18 cellular contexts compared by ENCODE assay signal in genomic region chr3:179927191-179927590, GRCh38.
DNase-seq lines count a peak whose midpoint lies in the region; ATAC-seq, FAIRE-seq and TF ChIP-seq lines count a peak whose summit lies in the region.
"Had no signal": no experiment of that assay in that cellular context is flagged by ENCODE, and none has a peak within 500 bp of the region (broad histone marks: within the 10 kb centered on the region; RNA-seq: fewer than 3 reads in every experiment).

No MANE protein-coding gene starts in this region.

- no peaks in the 10 kb centered on the region for H3K36me3 Mint-ChIP-seq in glutamatergic neuron (ENCODE audit: unreplicated experiment)
- H3K36me3 Mint-ChIP-seq in activated CD8-positive, alpha-beta memory T cell treated with anti-CD3 and anti-CD28 coated beads, Interleukin-2, amount 10 ng/mL, durations not matched to agents 7 days and 5 days, result no peaks in the 10 kb centered on the region
- H3K36me3 Mint-ChIP-seq: CD8-positive, alpha-beta memory T cell had no signal

- peaks cover 1% of the 10 kb centered on the region for H3K27me3 Mint-ChIP-seq in glutamatergic neuron (ENCODE audit: unreplicated experiment)
- H3K27me3 Mint-ChIP-seq in activated CD8-positive, alpha-beta memory T cell treated with anti-CD3 and anti-CD28 coated beads, Interleukin-2, amount 10 ng/mL, durations not matched to agents 7 days and 5 days, result peaks cover 40% of the 10 kb centered on the region

- H3K9ac ChIP-seq in HepG2 (ENCODE audit: insufficient read depth, low read depth, low read length) (no peak overlapping the region), OCI-LY3 (ENCODE audit: low read length) (no peak overlapping the region)
- H3K9ac ChIP-seq: BLaER1 had no signal

- H3K4me3 Mint-ChIP-seq in glutamatergic neuron (ENCODE audit: unreplicated experiment), result no peak overlapping the region
- no peak overlapping the region for H3K4me3 Mint-ChIP-seq in activated CD8-positive, alpha-beta memory T cell treated with anti-CD3 and anti-CD28 coated beads, Interleukin-2, amount 10 ng/mL, durations not matched to agents 7 days and 5 days
- H3K4me3 Mint-ChIP-seq: CD8-positive, alpha-beta memory T cell had no signal

- FAIRE-seq in HepG2 (lab: Jason Lieb, UNC), result no peak

- TF ChIP-seq POLR2A in HepG2 (IDR thresholded peaks at IDR 0.05; ENCODE audit: insufficient read depth in 1 of 2, low read depth in 2 of 2, low read length in 2 of 2), result no peak
- TF ChIP-seq POLR2A in right lobe of liver (IDR thresholded peaks at IDR 0.05), result no peak

- TF ChIP-seq RAD21 in HepG2 (CRISPR knock-in tag; IDR thresholded peaks at IDR 0.05), result no peak

- H3K36me3 ChIP-seq in HepG2 (replicated peaks in 1 of 2; ENCODE audit: control insufficient read depth in 1 of 2, insufficient read depth in 2 of 2, low read length in 2 of 2) (no peaks in the 10 kb centered on the region), right lobe of liver (no peaks in the 10 kb centered on the region), OCI-LY3 (replicated peaks; ENCODE audit: low read depth, low read length) (no peaks in the 10 kb centered on the region)
- H3K36me3 ChIP-seq: BLaER1 had no signal

- H3K79me2 ChIP-seq in HepG2 (ENCODE audit: insufficient read depth, low read length) (no peaks in the 10 kb centered on the region), OCI-LY3 (ENCODE audit: low read length) (no peaks in the 10 kb centered on the region)

- H3K4me1 ChIP-seq in HepG2 (ENCODE audit: insufficient read depth, low read length) (no peaks in the 10 kb centered on the region), right lobe of liver (no peaks in the 10 kb centered on the region), OCI-LY3 (ENCODE audit: low read length) (peaks cover 9% of the 10 kb centered on the region)

- intact Hi-C loops in HepG2 (cut with micrococcal nuclease; ENCODE audit: unreplicated experiment), result loop anchor here (10.0 kb wide), 1 partner anchor 158 kb away; no protein-coding TSS in a partner anchor
- intact Hi-C loops in right lobe of liver (cut with DNase I), result no loop called here

- H3K4me2 ChIP-seq in HepG2 (ENCODE audit: low read depth, low read length), result no peak overlapping the region
- H3K4me2 ChIP-seq in OCI-LY3 (ENCODE audit: low read length), result no peak overlapping the region
- H3K4me2 ChIP-seq: BLaER1 had no signal

- TF ChIP-seq CTCF in HepG2 (CRISPR knock-in tag; IDR thresholded peaks at IDR 0.05) (no peak), right lobe of liver (IDR thresholded peaks at IDR 0.05) (no peak), OCI-LY3 (IDR thresholded peaks at IDR 0.05; ENCODE audit: low read depth, low read length) (no peak), glutamatergic neuron (IDR thresholded peaks at IDR 0.05; ENCODE audit: partially characterized antibody, unreplicated experiment) (no peak)

- no peak for TF ChIP-seq EP300 in HepG2 (IDR thresholded peaks at IDR 0.05; ENCODE audit: low read depth in 2 of 2, low read length in 2 of 2)
- no peak for TF ChIP-seq EP300 in HepG2 (CRISPR knock-in tag; IDR thresholded peaks at IDR 0.05; ENCODE audit: borderline replicate concordance)

- ATAC-seq in HepG2, result peak; percentile 74
- no peak for ATAC-seq in right lobe of liver
- no peak for ATAC-seq in left lobe of liver
- no peak for ATAC-seq in activated CD8-positive, alpha-beta memory T cell treated with anti-CD3 and anti-CD28 coated beads, Interleukin-2, amount 10 ng/mL, durations not matched to agents 7 days and 5 days
- ATAC-seq: Panc1 had no signal

- WGBS in HepG2 (ENCODE audit: low lambda C conversion rate), result 3% methylated on average over 3 of the region's 3 CpGs
- 26% methylated on average over 3 of the region's 3 CpGs for WGBS in right lobe of liver (ENCODE audit: insufficient coverage, low coverage, low lambda C conversion rate, missing lambda C conversion rate)

- no peaks in the 10 kb centered on the region for H3K9me3 Mint-ChIP-seq in glutamatergic neuron (ENCODE audit: unreplicated experiment)
- H3K9me3 Mint-ChIP-seq in activated CD8-positive, alpha-beta memory T cell treated with anti-CD3 and anti-CD28 coated beads, Interleukin-2, amount 10 ng/mL, durations not matched to agents 7 days and 5 days (ENCODE audit: low read depth), result no peaks in the 10 kb centered on the region
- H3K9me3 Mint-ChIP-seq: CD8-positive, alpha-beta memory T cell had no signal

- CTCF ChIA-PET in HepG2 (lab: Yijun Ruan, JAX; ENCODE audit: low intra/inter-chr PET ratio, low total read pairs), result no interaction called here
- CTCF ChIA-PET in activated CD8-positive, alpha-beta memory T cell treated with anti-CD3 and anti-CD28 coated beads, Interleukin-2, amount 10 ng/mL, durations not matched to agents 7 days and 5 days (lab: Charles Lee), result no interaction called here

- DNase-seq in HepG2 (ENCODE audit: low spot score) (no peak), right lobe of liver (no peak), glutamatergic neuron (no peak), substantia nigra (lab: John Stamatoyannopoulos, UW) (no peak), epidermal melanocyte (ENCODE audit: insufficient read length, low spot score) (no peak), left lobe of liver (ENCODE audit: low spot score) (no peak)
- DNase-seq in activated CD8-positive, alpha-beta memory T cell treated with anti-CD3 and anti-CD28 coated beads, Interleukin-2, amount 10 ng/mL, durations not matched to agents 7 days and 5 days, result no peak
- DNase-seq: 8988T; CD8-positive, alpha-beta memory T cell; DMS79; Kasumi-1; NCI-H1105 treated with DMSO at 0.1 percent for 48 hours; NCI-H1694 treated with DMSO at 0.1 percent for 48 hours; NCI-H345; NCI-H526 had no signal

- no peaks in the 10 kb centered on the region for H4K20me1 ChIP-seq in HepG2 (ENCODE audit: insufficient read depth, low read length)
- no peaks in the 10 kb centered on the region for H4K20me1 ChIP-seq in OCI-LY3 (ENCODE audit: insufficient read depth, low read length)
- H4K20me1 ChIP-seq: BLaER1 had no signal

- POLR2A ChIA-PET in HepG2 (lab: Yijun Ruan, JAX), result no interaction called here

- no TSS peak for BruUV-seq in HepG2 (replicated peaks; lab: Mats Ljungman, UMichigan)

- H3K27me3 ChIP-seq in HepG2 (ENCODE audit: control insufficient read depth in 1 of 2, insufficient read depth in 2 of 2, low read length in 2 of 2) (no peaks in the 10 kb centered on the region), right lobe of liver (no peaks in the 10 kb centered on the region), OCI-LY3 (ENCODE audit: low read depth, low read length) (no peaks in the 10 kb centered on the region)
- H3K27me3 ChIP-seq: BLaER1 had no signal

- in situ Hi-C loops in HepG2 (cut with HindIII; ENCODE audit: extremely low pct_ligation_motif_present, low pct_unique_long_range_greater_than_20kb), result loop anchor here (10.0 kb wide), 1 partner anchor 668 kb away; no protein-coding TSS in a partner anchor

- H3K4me1 Mint-ChIP-seq in glutamatergic neuron (ENCODE audit: low read depth, unreplicated experiment), result peaks cover 43% of the 10 kb centered on the region
- H3K4me1 Mint-ChIP-seq in activated CD8-positive, alpha-beta memory T cell treated with anti-CD3 and anti-CD28 coated beads, Interleukin-2, amount 10 ng/mL, durations not matched to agents 7 days and 5 days, result peaks cover 4% of the 10 kb centered on the region

- H3K4me3 ChIP-seq in HepG2 (replicated peaks in 1 of 3; ENCODE audit: insufficient read depth in 1 of 3, low read depth in 2 of 3, low read length in 3 of 3), result no peak overlapping the region
- H3K4me3 ChIP-seq in right lobe of liver, result no peak overlapping the region
- no peak overlapping the region for H3K4me3 ChIP-seq in OCI-LY3 (ENCODE audit: low read length)
- H3K4me3 ChIP-seq: BLaER1 had no signal

- H2AFZ ChIP-seq in HepG2 (ENCODE audit: low read length), result no peak overlapping the region
- peak overlapping the region; percentile 55; the same call in 1 of the 2 replicates for H2AFZ ChIP-seq in OCI-LY3 (ENCODE audit: low read depth, low read length)

- H3K27ac Mint-ChIP-seq in glutamatergic neuron (ENCODE audit: unreplicated experiment), result peak overlapping the region; percentile 77
- H3K27ac Mint-ChIP-seq in activated CD8-positive, alpha-beta memory T cell treated with anti-CD3 and anti-CD28 coated beads, Interleukin-2, amount 10 ng/mL, durations not matched to agents 7 days and 5 days, result no peak overlapping the region
- H3K27ac Mint-ChIP-seq: CD8-positive, alpha-beta memory T cell had no signal

- H3K27ac ChIP-seq in HepG2 (ENCODE audit: extremely low read length, insufficient read depth, low read length), result no peak overlapping the region
- H3K27ac ChIP-seq in right lobe of liver, result no peak overlapping the region
- no peak overlapping the region for H3K27ac ChIP-seq in OCI-LY3 (ENCODE audit: low read length)
- H3K27ac ChIP-seq in substantia nigra (ENCODE audit: low read depth, low read length, poor library complexity, severe bottlenecking), result peak overlapping the region; percentile 13
- H3K27ac ChIP-seq: BLaER1 had no signal

- H3K9me3 ChIP-seq in HepG2 (ENCODE audit: low read length) (no peaks in the 10 kb centered on the region), right lobe of liver (no peaks in the 10 kb centered on the region), OCI-LY3 (ENCODE audit: insufficient read depth, low read length) (no peaks in the 10 kb centered on the region)
- H3K9me3 ChIP-seq: BLaER1 had no signal

TF ChIP-seq in HepG2, 621 proteins besides CTCF, POLR2A, EP300 and RAD21 (continues in another document):
- TF ChIP-seq HOXA7 (CRISPR knock-in tag; IDR thresholded peaks at IDR 0.05) (no peak), USF2 (IDR thresholded peaks at IDR 0.05; ENCODE audit: low read depth, low read length) (no peak), USF2 (CRISPR knock-in tag; IDR thresholded peaks at IDR 0.05; ENCODE audit: borderline replicate concordance) (no peak), HMGA1 (CRISPR knock-in tag; conservative IDR thresholded peaks at IDR 0.05) (no peak)
